In genomic region chr2:215565897-215566296, GRCh38 we compare ENCODE assay signal across 23 cellular contexts.
"Had no signal": no experiment of that assay in that cellular context is flagged by ENCODE, and none has a peak within 500 bp of the region (broad histone marks: within the 10 kb centered on the region; RNA-seq: fewer than 3 reads in every experiment).

No MANE protein-coding gene starts in this region.

- DNase-seq: activated CD4-positive, alpha-beta memory T cell treated with anti-CD3 and anti-CD28 coated beads for 36 hours; activated CD4-positive, alpha-beta T cell treated with anti-CD3 and anti-CD28 coated beads for 48 hours; activated naive CD4-positive, alpha-beta T cell treated with Interleukin-2 at 50 U/mL for 16 hours; activated naive CD8-positive, alpha-beta T cell treated with anti-CD3 and anti-CD28 coated beads for 36 hours; activated T-cell treated with anti-CD3 and anti-CD28 coated beads, Interleukin-2, amount 50 U/mL, for 48 hours; amniotic stem cell; effector CD4-positive, alpha-beta T cell; foreskin keratinocyte; immature natural killer cell; left colon; lower lobe of right lung; naive B cell; occipital lobe; right lobe of liver; small intestine; stimulated activated CD4-positive, alpha-beta T cell treated with anti-CD3 and anti-CD28 coated beads, Interleukin-2, amount 100 ng/mL, for 24 hours; stomach had no signal

- H2AFZ ChIP-seq: hepatocyte had no signal

- H3K4me3 ChIP-seq: cardiac muscle cell, hepatocyte, lower lobe of right lung, right lobe of liver, stomach, suprapubic skin, tibial nerve had no signal

- H3K4me3 Mint-ChIP-seq: activated CD4-positive, alpha-beta memory T cell treated with anti-CD3 and anti-CD28 coated beads for 36 hours; activated naive CD8-positive, alpha-beta T cell treated with anti-CD3 and anti-CD28 coated beads for 36 hours; immature natural killer cell; naive B cell; neural crest cell; stimulated activated effector memory CD8-positive, alpha-beta T cell treated with anti-CD3 and anti-CD28 coated beads, Interleukin-12 subunit alpha, Interleukin-12 subunit beta, amount 100 ng/mL, for 72 hours had no signal

- H3K9me3 ChIP-seq: lower lobe of right lung, right lobe of liver, stomach, suprapubic skin, tibial nerve had no signal

- H3K27ac ChIP-seq: cardiac muscle cell, foreskin keratinocyte, hepatocyte, lower lobe of right lung, right lobe of liver, stomach, suprapubic skin, tibial nerve had no signal

- H3K36me3 ChIP-seq: cardiac muscle cell, lower lobe of right lung, right lobe of liver, stomach, suprapubic skin, tibial nerve had no signal

- H3K27me3 ChIP-seq: cardiac muscle cell, foreskin keratinocyte, hepatocyte, right lobe of liver, stomach, suprapubic skin, tibial nerve had no signal

- H3K27ac Mint-ChIP-seq: activated CD4-positive, alpha-beta memory T cell treated with anti-CD3 and anti-CD28 coated beads for 36 hours; activated naive CD8-positive, alpha-beta T cell treated with anti-CD3 and anti-CD28 coated beads for 36 hours; immature natural killer cell; stimulated activated effector memory CD8-positive, alpha-beta T cell treated with anti-CD3 and anti-CD28 coated beads, Interleukin-12 subunit alpha, Interleukin-12 subunit beta, amount 100 ng/mL, for 72 hours had no signal

- ATAC-seq: foreskin keratinocyte; left colon; lower lobe of right lung; right lobe of liver; stimulated activated effector memory CD8-positive, alpha-beta T cell treated with anti-CD3 and anti-CD28 coated beads, Interleukin-12 subunit alpha, Interleukin-12 subunit beta, amount 100 ng/mL, for 72 hours had no signal

- H3K4me1 Mint-ChIP-seq: activated naive CD8-positive, alpha-beta T cell treated with anti-CD3 and anti-CD28 coated beads for 36 hours; immature natural killer cell; neural crest cell; stimulated activated effector memory CD8-positive, alpha-beta T cell treated with anti-CD3 and anti-CD28 coated beads, Interleukin-12 subunit alpha, Interleukin-12 subunit beta, amount 100 ng/mL, for 72 hours had no signal

- H3K4me1 ChIP-seq: foreskin keratinocyte, lower lobe of right lung, right lobe of liver, stomach, suprapubic skin, tibial nerve had no signal

- H3K4me2 ChIP-seq: hepatocyte had no signal

- H3K9me3 Mint-ChIP-seq: activated CD4-positive, alpha-beta memory T cell treated with anti-CD3 and anti-CD28 coated beads for 36 hours; activated naive CD8-positive, alpha-beta T cell treated with anti-CD3 and anti-CD28 coated beads for 36 hours; immature natural killer cell; neural crest cell; stimulated activated effector memory CD8-positive, alpha-beta T cell treated with anti-CD3 and anti-CD28 coated beads, Interleukin-12 subunit alpha, Interleukin-12 subunit beta, amount 100 ng/mL, for 72 hours had no signal

- H3K79me2 ChIP-seq: hepatocyte had no signal

- H3K36me3 Mint-ChIP-seq: activated CD4-positive, alpha-beta memory T cell treated with anti-CD3 and anti-CD28 coated beads for 36 hours; activated naive CD8-positive, alpha-beta T cell treated with anti-CD3 and anti-CD28 coated beads for 36 hours; immature natural killer cell; naive B cell; stimulated activated effector memory CD8-positive, alpha-beta T cell treated with anti-CD3 and anti-CD28 coated beads, Interleukin-12 subunit alpha, Interleukin-12 subunit beta, amount 100 ng/mL, for 72 hours had no signal
